Comparison of ENCODE assay signal across 8 cellular contexts in the genomic region with DNA sequence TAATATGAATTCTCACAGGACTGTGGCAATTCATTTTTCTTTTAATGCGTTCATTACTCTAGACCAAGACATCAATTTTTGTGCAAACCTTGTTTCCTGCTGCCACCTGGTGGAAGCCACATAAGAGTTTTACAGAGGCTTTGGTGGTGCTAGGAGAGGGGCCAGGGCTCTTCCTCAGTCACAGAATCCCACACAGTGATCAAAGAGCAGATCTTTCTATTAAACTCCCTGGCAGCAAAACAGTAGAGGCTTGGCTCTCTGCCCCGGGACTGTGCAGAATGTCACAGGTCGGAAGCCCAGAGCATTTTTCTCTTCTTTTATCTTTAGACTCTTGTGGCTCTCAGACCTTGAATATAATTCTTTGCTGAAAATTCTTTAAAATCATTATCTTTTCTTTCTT.
A peak's percentile ranks its signal among the peaks of the same experiment; 100 is the strongest.
DNase-seq lines count a peak whose midpoint lies in the region; ATAC-seq and TF ChIP-seq lines count a peak whose summit lies in the region.

No MANE protein-coding gene starts in this region.

- H3K4me3 ChIP-seq in KMS-11 (IDR thresholded peaks at IDR 0.05; ENCODE audit: insufficient read depth, low read depth, low read length) (no peak overlapping the region), OCI-LY3 (ENCODE audit: low read length) (no peak overlapping the region), dorsolateral prefrontal cortex (peak overlapping the region in 4 of 59 donors; percentile 9 to 41 (median 22))

- no peaks in the 10 kb centered on the region for H3K27me3 Mint-ChIP-seq in mesothelial cell of epicardium (ENCODE audit: low read depth)

- H3K27ac Mint-ChIP-seq in mesothelial cell of epicardium: peak overlapping the region; percentile 10

- DNase-seq in Ammon's horn (ENCODE audit: low spot score): peak; percentile 91
- peak; percentile 23 to 83 (median 62) for DNase-seq in dorsolateral prefrontal cortex
- DNase-seq in mesothelial cell of epicardium (ENCODE audit: low spot score in 2 of 2, unreplicated experiment in 2 of 2): peak; percentile 36 to 76
- no peak for DNase-seq in activated CD8-positive, alpha-beta memory T cell treated with anti-CD3 and anti-CD28 coated beads, Interleukin-2, amount 50 U/mL, for 4 hours

- H3K27ac ChIP-seq in KMS-11 (no peak overlapping the region), OCI-LY3 (ENCODE audit: low read length) (no peak overlapping the region), dorsolateral prefrontal cortex (peak overlapping the region in 7 of 59 donors; percentile 0 to 52 (median 23))

- H4K20me1 ChIP-seq in KMS-11 (ENCODE audit: insufficient read depth): no peaks in the 10 kb centered on the region
- H4K20me1 ChIP-seq in OCI-LY3 (ENCODE audit: insufficient read depth, low read length): no peaks in the 10 kb centered on the region

- H3K79me2 ChIP-seq in KMS-11 (ENCODE audit: insufficient read depth, low read depth) (no peaks in the 10 kb centered on the region), OCI-LY3 (ENCODE audit: low read length) (no peaks in the 10 kb centered on the region)

- no peaks in the 10 kb centered on the region for H3K27me3 ChIP-seq in KMS-11 (ENCODE audit: insufficient read depth, low read depth)
- H3K27me3 ChIP-seq in OCI-LY3 (ENCODE audit: low read depth, low read length): no peaks in the 10 kb centered on the region; the same call in 1 of the 2 replicates
- H3K27me3 ChIP-seq in dorsolateral prefrontal cortex: no peaks in the 10 kb centered on the region

- no peak overlapping the region for H3K4me3 Mint-ChIP-seq in mesothelial cell of epicardium

- H3K36me3 ChIP-seq in KMS-11 (ENCODE audit: insufficient read depth) (no peaks in the 10 kb centered on the region), OCI-LY3 (replicated peaks; ENCODE audit: low read depth, low read length) (no peaks in the 10 kb centered on the region)

- intact Hi-C loops in dorsolateral prefrontal cortex (cut with DNase I): loop anchor here (5.0 kb wide), 1 partner anchor 652 kb away; no protein-coding TSS in a partner anchor

- TF ChIP-seq CTCF in KMS-11 (conservative IDR thresholded peaks at IDR 0.05; ENCODE audit: low read depth, low read length): peak; percentile 97
- TF ChIP-seq CTCF in OCI-LY3 (IDR thresholded peaks at IDR 0.05; ENCODE audit: low read depth, low read length): peak; percentile 76
- TF ChIP-seq CTCF in dorsolateral prefrontal cortex (IDR thresholded peaks at IDR 0.05 in 54 of 56, conservative IDR thresholded peaks at IDR 0.05 in 2 of 56; ENCODE audit: low read depth in 1 of 56, partially characterized antibody in 56 of 56): peak; percentile 53 to 91 (median 81)
- TF ChIP-seq CTCF in mesothelial cell of epicardium (IDR thresholded peaks at IDR 0.05; ENCODE audit: unreplicated experiment): peak; percentile 62

- TF ChIP-seq POLR2A in GM18505 (IDR thresholded peaks at IDR 0.05; ENCODE audit: borderline replicate concordance, extremely low read depth, insufficient read depth, insufficient read length): no peak

- H2AFZ ChIP-seq in KMS-11 (ENCODE audit: low read depth) (no peak overlapping the region), OCI-LY3 (ENCODE audit: low read depth, low read length) (no peak overlapping the region)

- H3K4me1 ChIP-seq in KMS-11 (ENCODE audit: low read depth, poor library complexity, severe bottlenecking): no peaks in the 10 kb centered on the region
- H3K4me1 ChIP-seq in OCI-LY3 (ENCODE audit: low read length): no peaks in the 10 kb centered on the region

- H3K36me3 Mint-ChIP-seq in mesothelial cell of epicardium: peaks cover 2% of the 10 kb centered on the region

- no peak overlapping the region for H3K9ac ChIP-seq in KMS-11
- H3K9ac ChIP-seq in OCI-LY3 (ENCODE audit: low read length): no peak overlapping the region

- H3K4me1 Mint-ChIP-seq in mesothelial cell of epicardium: peaks cover 30% of the 10 kb centered on the region

- H3K4me2 ChIP-seq in KMS-11 (no peak overlapping the region), OCI-LY3 (ENCODE audit: low read length) (no peak overlapping the region)

- H3K9me3 Mint-ChIP-seq in mesothelial cell of epicardium: peaks cover 30% of the 10 kb centered on the region

- ATAC-seq in GM18505 (IDR thresholded peaks at IDR 0.05; ENCODE audit: unreplicated experiment) (peak; percentile 78), HG02588 (IDR thresholded peaks at IDR 0.05; ENCODE audit: unreplicated experiment) (no peak)

- no peaks in the 10 kb centered on the region for H3K9me3 ChIP-seq in OCI-LY3 (ENCODE audit: insufficient read depth, low read length)
